Comparison of ENCODE assay signal across 30 cellular contexts in genomic region chr10:119310807-119311206, GRCh38.
DNase-seq lines count a peak whose midpoint lies in the region; ATAC-seq, FAIRE-seq and TF ChIP-seq lines count a peak whose summit lies in the region.
"Had no signal": no experiment of that assay in that cellular context is flagged by ENCODE, and none has a peak within 500 bp of the region (broad histone marks: within the 10 kb centered on the region; RNA-seq: fewer than 3 reads in every experiment).

No MANE protein-coding gene starts in this region.

- H3K79me2 ChIP-seq in HepG2 (ENCODE audit: insufficient read depth, low read length) (peaks cover 8% of the 10 kb centered on the region), astrocyte (ENCODE audit: insufficient read depth, low read length) (peaks cover 24% of the 10 kb centered on the region), neural progenitor cell (ENCODE audit: low read depth) (no peaks in the 10 kb centered on the region)

- no peak overlapping the region for H2AFZ ChIP-seq in HepG2 (ENCODE audit: low read length)
- H2AFZ ChIP-seq in astrocyte (ENCODE audit: low read depth, low read length), result no peak overlapping the region
- H2AFZ ChIP-seq in neural progenitor cell (replicated peaks), result no peak overlapping the region

- H3K36me3 ChIP-seq in HepG2 (replicated peaks in 1 of 2; ENCODE audit: control insufficient read depth in 1 of 2, insufficient read depth in 2 of 2, low read length in 2 of 2) (no peaks in the 10 kb centered on the region), right lobe of liver (no peaks in the 10 kb centered on the region), astrocyte (ENCODE audit: insufficient read depth, low read length) (no peaks in the 10 kb centered on the region), neural progenitor cell (no peaks in the 10 kb centered on the region)
- H3K36me3 ChIP-seq: left ventricle myocardium inferior had no signal

- peaks cover 2% of the 10 kb centered on the region for H3F3A ChIP-seq in neural progenitor cell (ENCODE audit: low read depth)

- no peaks in the 10 kb centered on the region for H3K9me3 Mint-ChIP-seq in astrocyte (ENCODE audit: unreplicated experiment)
- peaks cover 6% of the 10 kb centered on the region for H3K9me3 Mint-ChIP-seq in natural killer cell treated with Interleukin-12 subunit alpha and Interleukin-12 subunit beta and Interleukin-15 and Interleukin-18, amount 100 ng/mL, for 72 hours
- no peaks in the 10 kb centered on the region for H3K9me3 Mint-ChIP-seq in neural progenitor cell
- H3K9me3 Mint-ChIP-seq: CD4-positive, alpha-beta T cell; stimulated activated effector memory CD8-positive, alpha-beta T cell treated with anti-CD3 and anti-CD28 coated beads, Interleukin-12 subunit alpha, Interleukin-12 subunit beta, amount 100 ng/mL, for 72 hours; T-helper 2 cell treated with Interferon-gamma antibody and Interleukin-4, amounts not matched to agents 5 μg/mL and 100 μg/mL, for 36 hours had no signal

- H3K4me1 Mint-ChIP-seq in astrocyte (ENCODE audit: low read depth, unreplicated experiment) (peaks cover 39% of the 10 kb centered on the region), neural progenitor cell (peaks cover 53% of the 10 kb centered on the region)
- H3K4me1 Mint-ChIP-seq in natural killer cell treated with Interleukin-12 subunit alpha and Interleukin-12 subunit beta and Interleukin-15 and Interleukin-18, amount 100 ng/mL, for 72 hours (ENCODE audit: low read depth in 2 of 2), result peaks cover 75 to 76% of the 10 kb centered on the region in 2 donors

- intact Hi-C loops in HepG2 (cut with micrococcal nuclease; ENCODE audit: unreplicated experiment), result no loop called here
- intact Hi-C loops in right lobe of liver (cut with DNase I), result no loop called here

- H4K20me1 ChIP-seq in HepG2 (ENCODE audit: insufficient read depth, low read length) (no peaks in the 10 kb centered on the region), astrocyte (ENCODE audit: insufficient read depth, low read length) (peaks cover 9% of the 10 kb centered on the region), neural progenitor cell (ENCODE audit: low read depth) (no peaks in the 10 kb centered on the region)

- CTCF ChIA-PET in HepG2 (lab: Yijun Ruan, JAX; ENCODE audit: low intra/inter-chr PET ratio, low total read pairs), result no interaction called here

- H3K4me2 ChIP-seq in HepG2 (ENCODE audit: low read depth, low read length) (no peak overlapping the region), astrocyte (ENCODE audit: low read length) (no peak overlapping the region), neural progenitor cell (no peak overlapping the region)
- H3K4me2 ChIP-seq: SK-N-SH had no signal

- FAIRE-seq in HepG2 (lab: Jason Lieb, UNC) (no peak), astrocyte (lab: Jason Lieb, UNC) (no peak)
- FAIRE-seq: A204.1, bronchial epithelial cell, H1, urothelium cell line had no signal

- no peak overlapping the region for H3K4me3 ChIP-seq in HepG2 (replicated peaks in 1 of 3; ENCODE audit: insufficient read depth in 1 of 3, low read depth in 2 of 3, low read length in 3 of 3)
- H3K4me3 ChIP-seq in right lobe of liver, result no peak overlapping the region
- no peak overlapping the region for H3K4me3 ChIP-seq in astrocyte (ENCODE audit: insufficient read depth, low read depth, low read length)
- H3K4me3 ChIP-seq in neural progenitor cell, result no peak overlapping the region
- no peak overlapping the region for H3K4me3 ChIP-seq in foreskin fibroblast (ENCODE audit: low read depth in 1 of 2, low read length in 2 of 2)
- H3K4me3 ChIP-seq: left ventricle myocardium inferior had no signal

- no peak for DNase-seq in HepG2 (ENCODE audit: low spot score)
- DNase-seq in right lobe of liver, result no peak
- DNase-seq in astrocyte (ENCODE audit: low read depth), result no peak
- DNase-seq in natural killer cell treated with Interleukin-12 subunit alpha and Interleukin-12 subunit beta and Interleukin-15 and Interleukin-18, amount 100 ng/mL, for 72 hours (ENCODE audit: low spot score), result no peak
- DNase-seq in neural progenitor cell (ENCODE audit: low spot score), result no peak
- DNase-seq in foreskin fibroblast, result no peak
- DNase-seq in SW480 (ENCODE audit: low spot score), result no peak
- no peak for DNase-seq in G401 (ENCODE audit: low spot score)
- DNase-seq: activated CD4-positive, alpha-beta memory T cell treated with anti-CD3 and anti-CD28 coated beads, Interleukin-2, amount 10 ng/mL, durations not matched to agents 7 days and 5 days; activated CD8-positive, alpha-beta memory T cell treated with anti-CD3 and anti-CD28 coated beads, Interleukin-2, amount 50 U/mL, for 4 hours; activated naive CD4-positive, alpha-beta T cell treated with anti-CD3 and anti-CD28 coated beads, Interleukin-2, amount 10 ng/mL, durations not matched to agents 7 days and 5 days; AML-193; amniotic stem cell; CD4-positive, alpha-beta T cell; cortex of kidney; effector memory CD4-positive, alpha-beta T cell; islet precursor cell; left ventricle myocardium inferior; NCI-H1105; NCI-H187 treated with DMSO at 0.1 percent for 48 hours; NCI-H2171; PC-3; SK-N-SH; substantia nigra had no signal

- H3K27me3 Mint-ChIP-seq in astrocyte (ENCODE audit: low read depth, unreplicated experiment) (no peaks in the 10 kb centered on the region), neural progenitor cell (ENCODE audit: insufficient read depth, low read depth) (peaks cover 8% of the 10 kb centered on the region)
- H3K27me3 Mint-ChIP-seq in natural killer cell treated with Interleukin-12 subunit alpha and Interleukin-12 subunit beta and Interleukin-15 and Interleukin-18, amount 100 ng/mL, for 72 hours, result peaks cover 13 to 16% of the 10 kb centered on the region in 2 donors
- H3K27me3 Mint-ChIP-seq: CD4-positive, alpha-beta T cell had no signal

- H3K9ac ChIP-seq in HepG2 (ENCODE audit: insufficient read depth, low read depth, low read length), result no peak overlapping the region
- H3K9ac ChIP-seq in astrocyte (ENCODE audit: low read length), result no peak overlapping the region
- no peak overlapping the region for H3K9ac ChIP-seq in neural progenitor cell
- H3K9ac ChIP-seq: SK-N-SH had no signal

- TF ChIP-seq CTCF in HepG2 (CRISPR knock-in tag; IDR thresholded peaks at IDR 0.05) (no peak), right lobe of liver (IDR thresholded peaks at IDR 0.05) (no peak), astrocyte (IDR thresholded peaks at IDR 0.05; ENCODE audit: insufficient read depth, low read depth, low read length) (no peak), neural progenitor cell (IDR thresholded peaks at IDR 0.05) (no peak), foreskin fibroblast (IDR thresholded peaks at IDR 0.05; ENCODE audit: low read depth, low read length) (no peak)

- peaks cover 4% of the 10 kb centered on the region for H3K36me3 Mint-ChIP-seq in astrocyte (ENCODE audit: low read depth, unreplicated experiment)
- H3K36me3 Mint-ChIP-seq in natural killer cell treated with Interleukin-12 subunit alpha and Interleukin-12 subunit beta and Interleukin-15 and Interleukin-18, amount 100 ng/mL, for 72 hours, result peaks cover 13% of the 10 kb centered on the region
- H3K36me3 Mint-ChIP-seq in neural progenitor cell, result no peaks in the 10 kb centered on the region

- TF ChIP-seq RAD21 in HepG2 (CRISPR knock-in tag; IDR thresholded peaks at IDR 0.05), result no peak

- H3K27ac Mint-ChIP-seq in astrocyte (ENCODE audit: unreplicated experiment), result no peak overlapping the region
- H3K27ac Mint-ChIP-seq in natural killer cell treated with Interleukin-12 subunit alpha and Interleukin-12 subunit beta and Interleukin-15 and Interleukin-18, amount 100 ng/mL, for 72 hours, result peak overlapping the region in 1 of 2 donors; percentile 63
- no peak overlapping the region for H3K27ac Mint-ChIP-seq in neural progenitor cell
- H3K27ac Mint-ChIP-seq: activated CD4-positive, alpha-beta memory T cell treated with anti-CD3 and anti-CD28 coated beads, Interleukin-2, amount 10 ng/mL, durations not matched to agents 7 days and 5 days; activated naive CD4-positive, alpha-beta T cell treated with anti-CD3 and anti-CD28 coated beads, Interleukin-2, amount 10 ng/mL, durations not matched to agents 7 days and 5 days; CD4-positive, alpha-beta T cell; stimulated activated effector memory CD8-positive, alpha-beta T cell treated with anti-CD3 and anti-CD28 coated beads, Interleukin-12 subunit alpha, Interleukin-12 subunit beta, amount 100 ng/mL, for 72 hours; T-helper 2 cell treated with Interferon-gamma antibody and Interleukin-4, amounts not matched to agents 5 μg/mL and 100 μg/mL, for 36 hours had no signal

- in situ Hi-C loops in HepG2 (cut with HindIII; ENCODE audit: extremely low pct_ligation_motif_present, low pct_unique_long_range_greater_than_20kb), result no loop called here
- in situ Hi-C loops in G401 (cut with HindIII; ENCODE audit: low sequenced_read_pairs), result no loop called here

- no TSS peak for BruUV-seq in HepG2 (replicated peaks; lab: Mats Ljungman, UMichigan)

- ATAC-seq in HepG2, result no peak
- no peak for ATAC-seq in right lobe of liver
- no peak for ATAC-seq in natural killer cell treated with Interleukin-12 subunit alpha and Interleukin-12 subunit beta and Interleukin-15 and Interleukin-18, amount 100 ng/mL, for 72 hours
- ATAC-seq: PC-3; stimulated activated effector memory CD8-positive, alpha-beta T cell treated with anti-CD3 and anti-CD28 coated beads, Interleukin-12 subunit alpha, Interleukin-12 subunit beta, amount 100 ng/mL, for 72 hours had no signal

- H3K27me3 ChIP-seq in HepG2 (ENCODE audit: control insufficient read depth in 1 of 2, insufficient read depth in 2 of 2, low read length in 2 of 2) (no peaks in the 10 kb centered on the region), right lobe of liver (no peaks in the 10 kb centered on the region), astrocyte (ENCODE audit: insufficient read depth, low read length) (no peaks in the 10 kb centered on the region), neural progenitor cell (no peaks in the 10 kb centered on the region)

- H3K4me3 Mint-ChIP-seq in astrocyte (ENCODE audit: unreplicated experiment) (peak overlapping the region; percentile 23), neural progenitor cell (no peak overlapping the region)
- peak overlapping the region; percentile 43 for H3K4me3 Mint-ChIP-seq in natural killer cell treated with Interleukin-12 subunit alpha and Interleukin-12 subunit beta and Interleukin-15 and Interleukin-18, amount 100 ng/mL, for 72 hours
- H3K4me3 Mint-ChIP-seq: activated CD4-positive, alpha-beta memory T cell treated with anti-CD3 and anti-CD28 coated beads, Interleukin-2, amount 10 ng/mL, durations not matched to agents 7 days and 5 days; activated naive CD4-positive, alpha-beta T cell treated with anti-CD3 and anti-CD28 coated beads, Interleukin-2, amount 10 ng/mL, durations not matched to agents 7 days and 5 days; CD4-positive, alpha-beta T cell; stimulated activated effector memory CD8-positive, alpha-beta T cell treated with anti-CD3 and anti-CD28 coated beads, Interleukin-12 subunit alpha, Interleukin-12 subunit beta, amount 100 ng/mL, for 72 hours; T-helper 2 cell treated with Interferon-gamma antibody and Interleukin-4, amounts not matched to agents 5 μg/mL and 100 μg/mL, for 36 hours had no signal

- H3K27ac ChIP-seq in HepG2 (ENCODE audit: extremely low read length, insufficient read depth, low read length) (no peak overlapping the region), right lobe of liver (no peak overlapping the region), astrocyte (ENCODE audit: low read depth, low read length) (no peak overlapping the region), neural progenitor cell (no peak overlapping the region)
- H3K27ac ChIP-seq: left ventricle myocardium inferior had no signal

- H3K4me1 ChIP-seq in HepG2 (ENCODE audit: insufficient read depth, low read length) (peaks cover 59% of the 10 kb centered on the region), right lobe of liver (no peaks in the 10 kb centered on the region), astrocyte (ENCODE audit: insufficient read depth, low read length) (peaks cover 39% of the 10 kb centered on the region), neural progenitor cell (peaks cover 22% of the 10 kb centered on the region)

- no peak for TF ChIP-seq EP300 in HepG2 (IDR thresholded peaks at IDR 0.05; ENCODE audit: low read depth in 2 of 2, low read length in 2 of 2)
- no peak for TF ChIP-seq EP300 in HepG2 (CRISPR knock-in tag; IDR thresholded peaks at IDR 0.05; ENCODE audit: borderline replicate concordance)

- WGBS in HepG2 (ENCODE audit: low lambda C conversion rate), result 72% methylated on average over 4 of the region's 4 CpGs
- 100% methylated on average over 1 of the region's 4 CpGs for WGBS in right lobe of liver (ENCODE audit: insufficient coverage, low coverage, low lambda C conversion rate, missing lambda C conversion rate)

- no peaks in the 10 kb centered on the region for H3K9me3 ChIP-seq in HepG2 (ENCODE audit: low read length)
- no peaks in the 10 kb centered on the region for H3K9me3 ChIP-seq in right lobe of liver
- no peaks in the 10 kb centered on the region for H3K9me3 ChIP-seq in astrocyte (ENCODE audit: insufficient read depth, low read depth, low read length)
- no peaks in the 10 kb centered on the region for H3K9me3 ChIP-seq in neural progenitor cell (ENCODE audit: low read depth)
- H3K9me3 ChIP-seq: left ventricle myocardium inferior, SK-N-SH had no signal

- POLR2A ChIA-PET in HepG2 (lab: Yijun Ruan, JAX), result interaction anchor here (1.1 kb wide), 1 partner anchor 39 kb away, joined by 3 read pairs; no protein-coding TSS in a partner anchor

- TF ChIP-seq POLR2A in HepG2 (IDR thresholded peaks at IDR 0.05; ENCODE audit: insufficient read depth in 1 of 2, low read depth in 2 of 2, low read length in 2 of 2) (no peak), right lobe of liver (IDR thresholded peaks at IDR 0.05) (no peak)
